In genomic region chr4:72351521-72351920, GRCh38 we compare ENCODE assay signal across 24 cellular contexts.
DNase-seq lines count a peak whose midpoint lies in the region; ATAC-seq and TF ChIP-seq lines count a peak whose summit lies in the region.
"Had no signal": no experiment of that assay in that cellular context is flagged by ENCODE, and none has a peak within 500 bp of the region (broad histone marks: within the 10 kb centered on the region; RNA-seq: fewer than 3 reads in every experiment).

No MANE protein-coding gene starts in this region.

- H3K27ac Mint-ChIP-seq in nephron = peak overlapping the region in 2 of 3 experiments; percentile 5 to 8
- H3K27ac Mint-ChIP-seq: CD14-positive monocyte; CD4-positive, alpha-beta memory T cell; CD4-positive, CD25-positive, alpha-beta regulatory T cell; CD8-positive, alpha-beta memory T cell had no signal

- no peak for TF ChIP-seq CTCF in 22Rv1 (IDR thresholded peaks at IDR 0.05)
- TF ChIP-seq CTCF in LNCaP clone FGC (IDR thresholded peaks at IDR 0.05; ENCODE audit: control insufficient read depth, extremely low read depth, insufficient read depth) = no peak
- no peak for TF ChIP-seq CTCF in VCaP (conservative IDR thresholded peaks at IDR 0.05)
- no peak for TF ChIP-seq CTCF in nephron (IDR thresholded peaks at IDR 0.05; ENCODE audit: unreplicated experiment in 3 of 3)
- TF ChIP-seq CTCF in smooth muscle cell (IDR thresholded peaks at IDR 0.05; ENCODE audit: borderline replicate concordance, insufficient read depth, poor library complexity, severe bottlenecking) = no peak

- no peaks in the 10 kb centered on the region for H3K79me2 ChIP-seq in smooth muscle cell (ENCODE audit: low read depth)

- no peaks in the 10 kb centered on the region for H3K9me3 ChIP-seq in smooth muscle cell (replicated peaks; ENCODE audit: low read depth)
- H3K9me3 ChIP-seq: BE2C, BLaER1 had no signal

- H3K27ac ChIP-seq in 22Rv1 (peak overlapping the region; percentile 62), VCaP (peak overlapping the region; percentile 58), smooth muscle cell (ENCODE audit: low read depth) (no peak overlapping the region)
- H3K27ac ChIP-seq: BLaER1 had no signal

- H3K36me3 ChIP-seq in smooth muscle cell (ENCODE audit: low read depth) = no peaks in the 10 kb centered on the region
- H3K36me3 ChIP-seq: BE2C, BLaER1 had no signal

- DNase-seq in LNCaP clone FGC (ENCODE audit: low read depth) (peak; percentile 83), smooth muscle cell (lab: John Stamatoyannopoulos, UW; ENCODE audit: unreplicated experiment) (no peak), mesenteric fat pad (ENCODE audit: low spot score) (no peak)
- DNase-seq: 8988T; ACHN; BE2C; C1 segment of cervical spinal cord; CD4-positive, alpha-beta memory T cell; CD4-positive, CD25-positive, alpha-beta regulatory T cell; CD8-positive, alpha-beta memory T cell; COR-L47; DMS 273 treated with DMSO at 0.1 percent for 48 hours; DMS153; DMS53; DMS79; DND-41; EL; GF-D8 had no signal

- H3K27me3 ChIP-seq in smooth muscle cell (ENCODE audit: low read depth) = no peaks in the 10 kb centered on the region
- H3K27me3 ChIP-seq: BE2C, BLaER1 had no signal

- H3K4me2 ChIP-seq in smooth muscle cell = no peak overlapping the region
- H3K4me2 ChIP-seq: BLaER1 had no signal

- H3K4me3 ChIP-seq in LNCaP clone FGC (ENCODE audit: low read depth, low read length) = no peak overlapping the region
- H3K4me3 ChIP-seq in smooth muscle cell = no peak overlapping the region
- H3K4me3 ChIP-seq: BLaER1 had no signal

- H3K9me3 Mint-ChIP-seq in nephron = no peaks in the 10 kb centered on the region
- H3K9me3 Mint-ChIP-seq: CD8-positive, alpha-beta memory T cell had no signal

- no peak overlapping the region for H3K4me3 Mint-ChIP-seq in nephron
- H3K4me3 Mint-ChIP-seq: CD14-positive monocyte; CD4-positive, alpha-beta memory T cell; CD4-positive, CD25-positive, alpha-beta regulatory T cell; CD8-positive, alpha-beta memory T cell had no signal

- H3F3A ChIP-seq in smooth muscle cell (ENCODE audit: low read depth) = no peaks in the 10 kb centered on the region

- WGBS in smooth muscle cell (ENCODE audit: low lambda C conversion rate) = 91% methylated on average over 2 of the region's 2 CpGs

- no peaks in the 10 kb centered on the region for H3K4me1 ChIP-seq in smooth muscle cell (ENCODE audit: low read depth)
- H3K4me1 ChIP-seq: BLaER1 had no signal

- H4K20me1 ChIP-seq in smooth muscle cell (ENCODE audit: low read depth) = no peaks in the 10 kb centered on the region
- H4K20me1 ChIP-seq: BLaER1 had no signal

- no peak overlapping the region for H2AFZ ChIP-seq in smooth muscle cell (ENCODE audit: low read depth)

- peaks cover 15% of the 10 kb centered on the region for H3K4me1 Mint-ChIP-seq in nephron
- H3K4me1 Mint-ChIP-seq: CD4-positive, alpha-beta memory T cell; CD4-positive, CD25-positive, alpha-beta regulatory T cell; CD8-positive, alpha-beta memory T cell had no signal

- ATAC-seq in GM19328 (IDR thresholded peaks at IDR 0.05; ENCODE audit: unreplicated experiment) = no peak

- H3K9ac ChIP-seq in smooth muscle cell (ENCODE audit: low read depth) = no peak overlapping the region
- H3K9ac ChIP-seq: BLaER1 had no signal

- H3K36me3 Mint-ChIP-seq in nephron (ENCODE audit: low read depth) = no peaks in the 10 kb centered on the region
- H3K36me3 Mint-ChIP-seq: CD14-positive monocyte; CD4-positive, alpha-beta memory T cell; CD4-positive, CD25-positive, alpha-beta regulatory T cell; CD8-positive, alpha-beta memory T cell had no signal

- H3K27me3 Mint-ChIP-seq in nephron (ENCODE audit: low read depth) = no peaks in the 10 kb centered on the region
- H3K27me3 Mint-ChIP-seq: CD4-positive, CD25-positive, alpha-beta regulatory T cell had no signal
